ENCODE assay signal across 8 cellular contexts in the genomic region with DNA sequence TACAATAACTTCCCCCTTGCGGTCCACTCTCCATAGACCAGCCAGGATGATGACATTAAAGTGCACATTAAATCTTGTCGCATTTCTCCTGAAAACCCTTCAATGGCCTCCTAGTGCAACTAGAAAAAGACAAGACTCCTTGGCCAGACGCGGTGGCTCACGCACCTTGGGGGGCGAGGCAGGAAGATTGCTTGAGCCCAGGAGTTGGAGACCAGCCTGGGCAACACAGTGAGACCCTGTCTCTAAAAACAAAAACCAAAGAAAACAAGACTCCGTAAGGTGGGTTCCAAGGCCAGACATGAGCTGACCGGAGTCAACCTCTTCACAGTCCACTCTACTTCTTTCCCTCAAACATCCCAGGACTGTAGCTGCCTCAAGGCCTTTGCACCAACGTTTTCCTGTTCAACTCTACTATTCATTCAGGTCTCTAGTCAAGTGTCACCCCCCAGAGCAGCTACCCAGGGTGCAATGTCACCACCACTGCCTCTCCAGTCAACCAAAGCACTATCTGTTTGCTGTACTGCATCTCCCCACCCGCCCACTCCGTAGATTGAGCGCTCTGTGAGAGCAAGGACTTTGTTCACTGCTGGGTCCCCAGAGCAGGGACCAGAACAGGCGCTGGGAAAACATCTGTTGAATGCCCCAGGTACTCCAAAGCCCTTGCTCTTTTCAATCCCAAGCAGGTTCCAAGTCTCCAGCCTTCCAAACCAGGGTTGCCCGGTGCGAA. TPM values are rescaled to one million over a fixed set of nuclear protein-coding genes. Genes with fewer than 3 reads are reported as not detected.
DNase-seq lines count a peak whose midpoint lies in the region; ATAC-seq and TF ChIP-seq lines count a peak whose summit lies in the region.

No MANE protein-coding gene starts in this region.

- no peak for TF ChIP-seq CTCF in fibroblast of pulmonary artery (IDR thresholded peaks at IDR 0.05; ENCODE audit: low read length, missing control alignments)

- H3K27me3 ChIP-seq in rectal smooth muscle tissue (ENCODE audit: control insufficient read depth, insufficient read depth, low read length): no peaks in the 10 kb centered on the region

- H3K4me3 Mint-ChIP-seq in activated CD4-positive, alpha-beta T cell treated with anti-CD3 and anti-CD28 coated beads, Interleukin-2, amount 10 ng/mL, durations not matched to agents 7 days and 5 days: peak overlapping the region; percentile 97

- ATAC-seq in HG03432 (IDR thresholded peaks at IDR 0.05; ENCODE audit: unreplicated experiment): peak; percentile 16

- peak overlapping the region; percentile 93 for H3K27ac Mint-ChIP-seq in activated CD4-positive, alpha-beta T cell treated with anti-CD3 and anti-CD28 coated beads, Interleukin-2, amount 10 ng/mL, durations not matched to agents 7 days and 5 days

- peak overlapping the region; percentile 60 for H3K9ac ChIP-seq in rectal smooth muscle tissue (ENCODE audit: low read length)

- H3K4me1 ChIP-seq in rectal smooth muscle tissue (ENCODE audit: control insufficient read depth, insufficient read depth, low read length): peaks cover 7% of the 10 kb centered on the region

- H3K36me3 ChIP-seq in rectal smooth muscle tissue (ENCODE audit: control insufficient read depth, insufficient read depth, low read length): peaks cover 6% of the 10 kb centered on the region

- H3K36me3 Mint-ChIP-seq in activated CD4-positive, alpha-beta T cell treated with anti-CD3 and anti-CD28 coated beads, Interleukin-2, amount 10 ng/mL, durations not matched to agents 7 days and 5 days (ENCODE audit: low read depth): peaks cover 23% of the 10 kb centered on the region

- DNase-seq in activated gamma-delta T cell treated with anti-CD3 and anti-CD28 coated beads, Interleukin-2, amount 50 U/mL, for 16 hours (ENCODE audit: low read depth): peak; percentile 15
- no peak for DNase-seq in activated gamma-delta T cell treated with Interleukin-2 at 50 U/mL for 16 hours
- DNase-seq in activated CD4-positive, alpha-beta T cell treated with anti-CD3 and anti-CD28 coated beads, Interleukin-2, amount 10 ng/mL, durations not matched to agents 7 days and 5 days: peak; percentile 32
- no peak for DNase-seq in fibroblast of pulmonary artery (ENCODE audit: low read depth)
- DNase-seq in 8988T: no peak
- no peak for DNase-seq in NCI-H1092 treated with DMSO at 0.1 percent for 48 hours (lab: John Stamatoyannopoulos, UW)

- H3K27ac ChIP-seq in rectal smooth muscle tissue (ENCODE audit: low read depth, low read length): peak overlapping the region; percentile 21

- CTCF ChIA-PET in activated CD4-positive, alpha-beta T cell treated with anti-CD3 and anti-CD28 coated beads, Interleukin-2, amount 10 ng/mL, durations not matched to agents 7 days and 5 days (lab: Charles Lee): interaction anchor here (0.7 to 1.1 kb wide), 2 partner anchors 10 to 12 kb away, joined by 3 to 5 read pairs; no protein-coding TSS in a partner anchor

- H3K4me3 ChIP-seq in fibroblast of pulmonary artery (replicated peaks; ENCODE audit: low read depth, low read length) (peak overlapping the region; percentile 100), rectal smooth muscle tissue (ENCODE audit: low read length) (peak overlapping the region; percentile 89)

- peaks cover 30% of the 10 kb centered on the region for H3K4me1 Mint-ChIP-seq in activated CD4-positive, alpha-beta T cell treated with anti-CD3 and anti-CD28 coated beads, Interleukin-2, amount 10 ng/mL, durations not matched to agents 7 days and 5 days

- no peaks in the 10 kb centered on the region for H3K9me3 Mint-ChIP-seq in activated CD4-positive, alpha-beta T cell treated with anti-CD3 and anti-CD28 coated beads, Interleukin-2, amount 10 ng/mL, durations not matched to agents 7 days and 5 days

- POLR2A ChIA-PET in activated CD4-positive, alpha-beta T cell treated with anti-CD3 and anti-CD28 coated beads, Interleukin-2, amount 10 ng/mL, durations not matched to agents 7 days and 5 days (lab: Charles Lee): no interaction called here

- H3K27me3 Mint-ChIP-seq in activated CD4-positive, alpha-beta T cell treated with anti-CD3 and anti-CD28 coated beads, Interleukin-2, amount 10 ng/mL, durations not matched to agents 7 days and 5 days: no peaks in the 10 kb centered on the region

RNA-seq across cellular contexts. Expression of a gene that starts 0.7 kb away (rescaled TPM):
- total RNA-seq in activated CD4-positive, alpha-beta T cell treated with anti-CD3 and anti-CD28 coated beads, Interleukin-2, amount 10 ng/mL, durations not matched to agents 7 days and 5 days: 10 to 100 TPM; 19.3 to 21.0 TPM

RNA-seq across cellular contexts. Expression of a gene that starts 1.1 kb away (rescaled TPM):
- total RNA-seq in activated CD4-positive, alpha-beta T cell treated with anti-CD3 and anti-CD28 coated beads, Interleukin-2, amount 10 ng/mL, durations not matched to agents 7 days and 5 days: 10 to 100 TPM; 88.2 to 96.3 TPM

RNA-seq across cellular contexts. Expression of a gene that starts 46.3 kb away (rescaled TPM):
- under 1 TPM in 1 of 2 experiments, not detected in 1; 0.06 TPM for total RNA-seq in activated CD4-positive, alpha-beta T cell treated with anti-CD3 and anti-CD28 coated beads, Interleukin-2, amount 10 ng/mL, durations not matched to agents 7 days and 5 days

Comparison
In these comparisons a context has a peak if more than half of its experiments do, and no peak if none do; other contexts are left out.
1. DNase-seq: peak in activated gamma-delta T cell treated with anti-CD3 and anti-CD28 coated beads, Interleukin-2, amount 50 U/mL, for 16 hours (single experiment) and activated CD4-positive, alpha-beta T cell treated with anti-CD3 and anti-CD28 coated beads, Interleukin-2, amount 10 ng/mL, durations not matched to agents 7 days and 5 days (single experiment); none in activated gamma-delta T cell treated with Interleukin-2 at 50 U/mL for 16 hours (single experiment), fibroblast of pulmonary artery (single experiment), 8988T (single experiment) and NCI-H1092 treated with DMSO at 0.1 percent for 48 hours (single experiment).